In the genomic region with DNA sequence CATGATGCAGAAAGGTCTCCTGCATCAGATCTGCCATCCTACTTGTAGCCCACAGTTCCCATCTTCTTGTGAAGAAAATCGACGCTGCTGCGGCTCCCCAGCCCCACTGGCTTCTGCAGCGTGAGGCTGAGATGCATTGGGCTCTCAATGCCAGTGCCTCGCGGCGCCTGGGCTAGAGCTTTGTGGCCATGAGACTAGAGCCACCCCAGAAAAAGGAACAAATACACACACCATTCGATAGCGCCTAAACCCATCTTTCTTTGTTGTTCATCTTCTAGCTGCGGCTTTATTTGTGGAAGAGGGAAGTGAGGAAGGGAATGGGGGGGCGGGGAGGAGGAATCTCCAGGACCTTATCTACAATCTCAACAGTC, we compare ENCODE assay signal across 8 cellular contexts. TPM values are rescaled to one million over a fixed set of nuclear protein-coding genes. Genes with fewer than 3 reads are reported as not detected.
DNase-seq lines count a peak whose midpoint lies in the region; ATAC-seq and TF ChIP-seq lines count a peak whose summit lies in the region.

No MANE protein-coding gene starts in this region.

- TF ChIP-seq EP300 in gastroesophageal sphincter (IDR thresholded peaks at IDR 0.05), result no peak

- peaks cover 8% of the 10 kb centered on the region for H3K27me3 Mint-ChIP-seq in glutamatergic neuron (ENCODE audit: unreplicated experiment)

- POLR2A ChIA-PET in RWPE1 (lab: Yijun Ruan, JAX; ENCODE audit: low non-redundant PET), result no interaction called here

- intact Hi-C loops in psoas muscle (cut with DNase I), result no loop called here

- WGBS in psoas muscle, 3 donors, result 0 to 3% (median 1%) methylated on average over 11 of the region's 11 CpGs
- 7% methylated on average over 5 of the region's 11 CpGs; no CpG with 5 or more reads in 1 of the 2 donors for WGBS in gastroesophageal sphincter (ENCODE audit: low coverage in 1 of 2), 2 donors

- H3K36me3 ChIP-seq in H7 (replicated peaks; ENCODE audit: control insufficient read depth, insufficient read depth, low read length) (no peaks in the 10 kb centered on the region), psoas muscle (ENCODE audit: insufficient read depth in 1 of 2, low read depth in 1 of 2) (no peaks in the 10 kb centered on the region), gastroesophageal sphincter (no peaks in the 10 kb centered on the region)

- H3K4me1 Mint-ChIP-seq in glutamatergic neuron (ENCODE audit: low read depth, unreplicated experiment), result peaks cover 8% of the 10 kb centered on the region

- H3K27ac ChIP-seq in psoas muscle (no peak overlapping the region), RWPE1 (no peak overlapping the region), gastroesophageal sphincter (no peak overlapping the region)

- DNase-seq in H7 (peak; percentile 23), NCI-H69 (lab: John Stamatoyannopoulos, UW) (peak; percentile 95), glutamatergic neuron (peak; percentile 63), psoas muscle (no peak), RWPE1 (ENCODE audit: low spot score) (no peak), GF-D8 (lab: John Stamatoyannopoulos, UW) (no peak)

- no peak for TF ChIP-seq POLR2A in gastroesophageal sphincter (IDR thresholded peaks at IDR 0.05)

- CTCF ChIA-PET in RWPE1 (lab: Yijun Ruan, JAX), result no interaction called here

- peaks cover 19% of the 10 kb centered on the region for H3K4me1 ChIP-seq in psoas muscle
- peaks cover 0 to 38% (median 27%) of the 10 kb centered on the region in 3 donors for H3K4me1 ChIP-seq in gastroesophageal sphincter

- peak in 1 of 4 donors; percentile 43 for ATAC-seq in psoas muscle
- no peak for ATAC-seq in HG03135 (IDR thresholded peaks at IDR 0.05; ENCODE audit: unreplicated experiment)
- no peak for ATAC-seq in gastroesophageal sphincter

- H3K4me3 ChIP-seq in H7 (ENCODE audit: insufficient read depth, low read depth, low read length) (peak overlapping the region; percentile 62), psoas muscle (peak overlapping the region; percentile 67), gastroesophageal sphincter (peak overlapping the region in 1 of 2 donors; percentile 51)

- H3K36me3 Mint-ChIP-seq in glutamatergic neuron (ENCODE audit: unreplicated experiment), result no peaks in the 10 kb centered on the region

- H3K27me3 ChIP-seq in H7 (ENCODE audit: control insufficient read depth, insufficient read depth, low read length), result peaks cover 53% of the 10 kb centered on the region
- H3K27me3 ChIP-seq in psoas muscle (ENCODE audit: insufficient read depth in 3 of 3, low read length in 2 of 3), result peaks cover 0 to 51% (median 20%) of the 10 kb centered on the region in 3 donors
- H3K27me3 ChIP-seq in gastroesophageal sphincter, result peaks cover 80% of the 10 kb centered on the region

- peaks cover 3% of the 10 kb centered on the region for H3K9me3 Mint-ChIP-seq in glutamatergic neuron (ENCODE audit: unreplicated experiment)

- H3K9me3 ChIP-seq in psoas muscle (no peaks in the 10 kb centered on the region), gastroesophageal sphincter (no peaks in the 10 kb centered on the region)

- no peak for TF ChIP-seq CTCF in glutamatergic neuron (IDR thresholded peaks at IDR 0.05; ENCODE audit: partially characterized antibody, unreplicated experiment)
- no peak for TF ChIP-seq CTCF in psoas muscle (IDR thresholded peaks at IDR 0.05)
- TF ChIP-seq CTCF in RWPE1 (conservative IDR thresholded peaks at IDR 0.05; ENCODE audit: low read depth), result no peak
- TF ChIP-seq CTCF in gastroesophageal sphincter (IDR thresholded peaks at IDR 0.05), result no peak

- peak overlapping the region; percentile 95 for H3K4me3 Mint-ChIP-seq in glutamatergic neuron (ENCODE audit: unreplicated experiment)

- H3K27ac Mint-ChIP-seq in glutamatergic neuron (ENCODE audit: unreplicated experiment), result peak overlapping the region; percentile 79

RNA-seq across cellular contexts. Expression of a gene that starts 2.7 kb away (rescaled TPM):
- total RNA-seq in H7 (2014; rRNA removed; shearing (Covaris generic)), result 0.07 and 0.66 TPM in 2 replicates
- total RNA-seq in glutamatergic neuron (ENCODE audit: unreplicated experiment) (8.6 TPM), psoas muscle (not detected), gastroesophageal sphincter (under 1 TPM in 1 of 4 donors, not detected in 3; 0.08 TPM)
- under 1 TPM in 1 of 3 donors, not detected in 2; 0.06 TPM for polyA plus RNA-seq in psoas muscle

Comparison
In these comparisons a context has a peak if more than half of its experiments do, and no peak if none do; other contexts are left out.
1. DNase-seq: peak in H7 (single experiment), NCI-H69 (single experiment) and glutamatergic neuron (single experiment); none in psoas muscle (0 of 2), RWPE1 (single experiment) and GF-D8 (single experiment).